In the genomic region with DNA sequence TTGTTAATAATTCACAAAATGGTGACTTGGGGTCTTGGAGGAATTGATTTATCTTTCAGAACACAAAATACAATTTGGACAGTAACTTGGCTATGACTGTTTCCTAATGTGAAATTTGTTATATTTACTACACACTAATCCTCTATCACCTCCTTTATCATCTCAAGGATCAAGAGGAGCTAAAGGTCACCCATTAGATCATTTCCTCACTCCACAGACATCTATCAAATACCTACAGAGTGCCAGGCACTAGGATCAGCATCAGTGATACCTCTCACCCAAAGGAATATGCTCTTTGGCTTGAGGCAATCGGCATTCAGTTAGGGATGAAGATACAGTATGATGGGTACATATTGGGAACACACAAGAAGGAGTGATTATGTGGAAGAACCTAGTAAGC, we compare ENCODE assay signal across 1 cellular context.
TF ChIP-seq lines count a peak whose summit lies in the region.

No MANE protein-coding gene starts in this region.

TF ChIP-seq in IMR-90, 13 proteins besides CTCF, POLR2A, EP300 and RAD21 (continued from another document):
- no peak for TF ChIP-seq MAFK (IDR thresholded peaks at IDR 0.05; ENCODE audit: low read depth, low read length)
TF ChIP-seq in IMR-90: peak in this region for 0.
